In the genomic region with DNA sequence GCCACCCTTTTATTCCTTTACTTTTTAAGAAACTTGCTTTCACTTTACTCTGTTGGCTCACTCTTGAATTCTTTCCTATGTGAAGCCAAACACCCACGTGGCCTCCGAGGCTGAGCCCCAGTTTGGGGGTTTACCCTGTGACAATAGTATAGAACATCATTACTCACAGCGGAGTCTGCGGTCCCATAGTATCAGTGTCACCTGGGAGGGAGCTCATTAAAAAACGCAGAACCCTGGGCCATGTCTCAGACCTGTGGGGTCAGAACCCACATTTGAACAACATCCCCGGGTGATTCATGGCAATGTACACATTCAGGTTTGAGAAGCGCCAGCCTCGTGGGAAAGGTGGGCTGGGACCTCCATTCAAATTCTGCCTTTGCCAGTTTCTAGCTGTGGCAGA, we compare ENCODE assay signal across 15 cellular contexts. TPM values are rescaled to one million over a fixed set of nuclear protein-coding genes. Genes with fewer than 3 reads are reported as not detected.
DNase-seq lines count a peak whose midpoint lies in the region; ATAC-seq and TF ChIP-seq lines count a peak whose summit lies in the region.
"Had no signal": no experiment of that assay in that cellular context is flagged by ENCODE, and none has a peak within 500 bp of the region (broad histone marks: within the 10 kb centered on the region; RNA-seq: fewer than 3 reads in every experiment).

No MANE protein-coding gene starts in this region.

- intact Hi-C loops in CD4-positive, alpha-beta T cell (cut with DNase I, micrococcal nuclease) = no loop called here
- intact Hi-C loops in activated CD4-positive, alpha-beta T cell treated with anti-CD3 and anti-CD28 coated beads, Interleukin-2, amount 10 ng/mL, durations not matched to agents 24 days and 14 days (cut with micrococcal nuclease) = no loop called here

- no peaks in the 10 kb centered on the region for H3K27me3 ChIP-seq in CD4-positive, alpha-beta T cell (ENCODE audit: control insufficient read depth, insufficient read depth, low read length)
- H3K27me3 ChIP-seq: upper lobe of right lung had no signal

- no peak overlapping the region for H3K4me3 Mint-ChIP-seq in CD4-positive, alpha-beta T cell
- H3K4me3 Mint-ChIP-seq in activated CD4-positive, alpha-beta T cell treated with anti-CD3 and anti-CD28 coated beads, Interleukin-2, amount 10 ng/mL, durations not matched to agents 24 days and 14 days = no peak overlapping the region

- peak in 1 of 10 experiments; percentile 10 for DNase-seq in CD4-positive, alpha-beta T cell
- DNase-seq in activated CD4-positive, alpha-beta T cell treated with anti-CD3 and anti-CD28 coated beads, Interleukin-2, amount 10 ng/mL, durations not matched to agents 24 days and 14 days = no peak
- peak; percentile 13 for DNase-seq in activated naive CD4-positive, alpha-beta T cell treated with anti-CD3 and anti-CD28 coated beads, Interleukin-2, amount 50 U/mL, for 16 hours
- peak; percentile 2 for DNase-seq in stimulated activated CD4-positive, alpha-beta T cell treated with anti-CD3 and anti-CD28 coated beads, Interleukin-2, amount 100 ng/mL, for 4 hours (ENCODE audit: low read depth)
- no peak for DNase-seq in NCI-H748 (lab: John Stamatoyannopoulos, UW; ENCODE audit: unreplicated experiment)
- no peak for DNase-seq in epidermal melanocyte (ENCODE audit: insufficient read length, low spot score)
- DNase-seq: hippocampal formation, left colon, NCI-H2029 treated with DMSO at 0.1 percent for 48 hours, psoas muscle, SHP77, upper lobe of right lung had no signal

- H3K27ac ChIP-seq in CD4-positive, alpha-beta T cell (ENCODE audit: low read depth, low read length) = no peak overlapping the region
- H3K27ac ChIP-seq: coronary artery, psoas muscle, upper lobe of right lung had no signal

- no peaks in the 10 kb centered on the region for H3K9me3 ChIP-seq in CD4-positive, alpha-beta T cell (ENCODE audit: control insufficient read depth, low read length)
- H3K9me3 ChIP-seq: psoas muscle, upper lobe of right lung had no signal

- CTCF ChIA-PET in CD4-positive, alpha-beta T cell (lab: Charles Lee) = no interaction called here

- ATAC-seq in CD4-positive, alpha-beta T cell (ENCODE audit: poor library complexity) = peak; percentile 41
- ATAC-seq in HG03159 (IDR thresholded peaks at IDR 0.05; ENCODE audit: unreplicated experiment) (no peak), HG02981 (IDR thresholded peaks at IDR 0.05; ENCODE audit: unreplicated experiment) (no peak)
- ATAC-seq: left colon, psoas muscle, upper lobe of right lung had no signal

- peaks cover 4% of the 10 kb centered on the region for H3K4me1 Mint-ChIP-seq in CD4-positive, alpha-beta T cell (ENCODE audit: low read depth)
- peaks cover 28% of the 10 kb centered on the region for H3K4me1 Mint-ChIP-seq in activated CD4-positive, alpha-beta T cell treated with anti-CD3 and anti-CD28 coated beads, Interleukin-2, amount 10 ng/mL, durations not matched to agents 24 days and 14 days

- H3K27me3 Mint-ChIP-seq in CD4-positive, alpha-beta T cell = no peaks in the 10 kb centered on the region
- H3K27me3 Mint-ChIP-seq in activated CD4-positive, alpha-beta T cell treated with anti-CD3 and anti-CD28 coated beads, Interleukin-2, amount 10 ng/mL, durations not matched to agents 24 days and 14 days = peaks cover 2% of the 10 kb centered on the region

- POLR2A ChIA-PET in CD4-positive, alpha-beta T cell (lab: Charles Lee) = interaction anchor here (0.6 to 1.0 kb wide), 3 partner anchors 36 to 72 kb away, joined by 3 to 4 read pairs (median 3); a partner anchor contains a TSS

- no peak overlapping the region for H3K27ac Mint-ChIP-seq in CD4-positive, alpha-beta T cell
- H3K27ac Mint-ChIP-seq in activated CD4-positive, alpha-beta T cell treated with anti-CD3 and anti-CD28 coated beads, Interleukin-2, amount 10 ng/mL, durations not matched to agents 24 days and 14 days = peak overlapping the region; percentile 5

- H3K36me3 Mint-ChIP-seq in CD4-positive, alpha-beta T cell (ENCODE audit: low read depth) = no peaks in the 10 kb centered on the region
- H3K36me3 Mint-ChIP-seq in activated CD4-positive, alpha-beta T cell treated with anti-CD3 and anti-CD28 coated beads, Interleukin-2, amount 10 ng/mL, durations not matched to agents 24 days and 14 days (ENCODE audit: low read depth) = no peaks in the 10 kb centered on the region

- no peaks in the 10 kb centered on the region for H3K9me3 Mint-ChIP-seq in CD4-positive, alpha-beta T cell
- no peaks in the 10 kb centered on the region for H3K9me3 Mint-ChIP-seq in activated CD4-positive, alpha-beta T cell treated with anti-CD3 and anti-CD28 coated beads, Interleukin-2, amount 10 ng/mL, durations not matched to agents 24 days and 14 days

- TF ChIP-seq CTCF in CD4-positive, alpha-beta T cell (IDR thresholded peaks at IDR 0.05) = no peak

RNA-seq across cellular contexts. Expression of a gene that starts 36.0 kb away (rescaled TPM):
- 10 to 100 TPM; 39.5 to 41.9 TPM for total RNA-seq in CD4-positive, alpha-beta T cell
- total RNA-seq in activated CD4-positive, alpha-beta T cell treated with anti-CD3 and anti-CD28 coated beads, Interleukin-2, amount 10 ng/mL, durations not matched to agents 24 days and 14 days = 9.5 and 10.1 TPM in 2 replicates

Comparison
In these comparisons a context has a peak if more than half of its experiments do, and no peak if none do; other contexts are left out.
1. DNase-seq: peak in activated naive CD4-positive, alpha-beta T cell treated with anti-CD3 and anti-CD28 coated beads, Interleukin-2, amount 50 U/mL, for 16 hours (single experiment) and stimulated activated CD4-positive, alpha-beta T cell treated with anti-CD3 and anti-CD28 coated beads, Interleukin-2, amount 100 ng/mL, for 4 hours (single experiment); none in activated CD4-positive, alpha-beta T cell treated with anti-CD3 and anti-CD28 coated beads, Interleukin-2, amount 10 ng/mL, durations not matched to agents 24 days and 14 days (single experiment), NCI-H748 (single experiment) and epidermal melanocyte (single experiment).